8 cellular contexts compared by ENCODE assay signal in the genomic region with DNA sequence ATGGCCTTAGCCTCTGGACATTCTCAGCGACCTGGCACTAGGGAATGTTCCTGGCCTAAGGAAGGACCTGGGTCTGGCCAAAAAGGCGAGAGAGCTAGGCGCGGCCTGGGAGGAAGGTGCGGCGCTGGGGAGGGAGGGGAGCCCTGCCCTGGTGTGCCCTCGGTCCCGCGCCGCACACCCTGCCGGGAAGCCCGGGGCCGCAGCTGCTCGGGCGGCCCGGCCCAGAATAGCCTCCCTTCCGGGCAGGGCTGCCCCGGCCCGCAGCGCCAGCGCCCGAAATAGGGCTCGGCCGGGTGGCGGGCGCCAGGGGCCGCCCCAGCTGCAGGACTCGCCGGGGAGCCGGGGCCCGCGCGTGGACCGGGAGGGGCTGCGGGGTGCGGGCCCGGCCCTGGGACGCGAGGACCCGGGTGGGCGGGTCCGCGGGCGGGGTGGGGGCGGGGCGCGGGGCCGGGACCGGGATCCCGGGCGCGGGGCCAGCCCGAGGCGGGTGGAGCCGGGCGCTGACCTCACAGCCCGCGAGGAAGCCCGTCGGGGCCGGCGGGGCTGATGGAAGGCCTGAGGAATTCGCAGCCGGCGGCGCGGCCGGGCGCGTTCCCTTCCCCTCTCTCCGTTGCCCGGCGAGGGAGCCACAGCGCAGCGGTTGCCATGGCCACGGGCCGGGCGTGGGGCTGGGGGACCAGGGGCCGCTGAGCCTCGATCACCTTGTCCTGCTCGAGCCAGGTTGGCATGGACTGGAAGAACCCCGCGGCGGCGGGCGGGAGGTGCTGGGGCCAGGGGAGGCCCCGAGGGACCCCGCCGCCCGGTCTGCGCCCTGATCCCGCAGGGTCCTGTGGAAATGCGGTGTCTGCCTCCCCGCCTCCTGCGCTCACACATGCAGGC. TPM values are rescaled to one million over a fixed set of nuclear protein-coding genes. Genes with fewer than 3 reads are reported as not detected.
DNase-seq lines count a peak whose midpoint lies in the region; ATAC-seq and TF ChIP-seq lines count a peak whose summit lies in the region.

No MANE protein-coding gene starts in this region.

- H3K36me3 ChIP-seq in mucosa of stomach (ENCODE audit: control insufficient read depth, insufficient read depth, low read length) (no peaks in the 10 kb centered on the region), uterus (no peaks in the 10 kb centered on the region)

- intact Hi-C loops in uterus (cut with DNase I; ENCODE audit: low total_unique reads): no loop called here

- peak; percentile 15 for DNase-seq in activated naive CD4-positive, alpha-beta T cell treated with Interleukin-2 at 50 U/mL for 16 hours
- DNase-seq in activated naive CD4-positive, alpha-beta T cell treated with anti-CD3 and anti-CD28 coated beads, Interleukin-2, amount 50 U/mL, for 16 hours: no peak
- DNase-seq in fibroblast of mammary gland (ENCODE audit: low read depth) (peak; percentile 75), uterus (peak; percentile 77 to 87)

- H3K9me3 ChIP-seq in mucosa of stomach (ENCODE audit: control insufficient read depth, low read length) (no peaks in the 10 kb centered on the region), uterus (no peaks in the 10 kb centered on the region)

- H3K9ac ChIP-seq in mucosa of stomach (ENCODE audit: low read length): peak overlapping the region; percentile 50

- TF ChIP-seq POLR2A in uterus (IDR thresholded peaks at IDR 0.05): peak; percentile 12 to 70

- no peaks in the 10 kb centered on the region for H3K27me3 ChIP-seq in mucosa of stomach (ENCODE audit: control insufficient read depth, insufficient read depth, low read length)
- no peaks in the 10 kb centered on the region for H3K27me3 ChIP-seq in uterus

- ATAC-seq in HG02885 (IDR thresholded peaks at IDR 0.05; ENCODE audit: poor library complexity, unreplicated experiment) (no peak), HG02763 (IDR thresholded peaks at IDR 0.05; ENCODE audit: unreplicated experiment) (no peak)

- H3K4me3 ChIP-seq in fibroblast of mammary gland (ENCODE audit: control insufficient read depth, low read depth, low read length) (peak overlapping the region; percentile 19), mucosa of stomach (ENCODE audit: low read length) (peak overlapping the region; percentile 57), uterus (peak overlapping the region in 1 of 2 donors; percentile 29)

- H3K4me1 ChIP-seq in mucosa of stomach (ENCODE audit: control insufficient read depth, insufficient read depth, low read length): peaks cover 57% of the 10 kb centered on the region
- peaks cover 9 to 29% of the 10 kb centered on the region in 2 donors for H3K4me1 ChIP-seq in uterus

- TF ChIP-seq CTCF in VCaP (conservative IDR thresholded peaks at IDR 0.05) (0 out of 2 replicates have a peak, but pooled peaks have one; percentile 8), fibroblast of mammary gland (conservative IDR thresholded peaks at IDR 0.05; ENCODE audit: control insufficient read depth, insufficient read depth, low read depth, low read length) (no peak), uterus (IDR thresholded peaks at IDR 0.05) (peak in 3 of 4 experiments; percentile 15 to 25 (median 19))

- H3K27ac ChIP-seq in VCaP (peak overlapping the region; percentile 80), uterus (peak overlapping the region; percentile 88 to 90)

RNA-seq across cellular contexts. Expression of gene SOCS3, which starts 18.1 kb away (rescaled TPM):
- 100 to 1,000 TPM in 1 of 4 donors, 10 to 100 TPM in 3; 20.9 to 101 (median 39.5) TPM for total RNA-seq in uterus

RNA-seq across cellular contexts. Expression of gene PGS1, which starts 36.7 kb away (rescaled TPM):
- total RNA-seq in uterus: 10 to 100 TPM; 12.9 to 75.4 (median 63.1) TPM
